ENCODE assay signal across 8 cellular contexts in genomic region chr3:25663324-25664065, GRCh38. TPM values are rescaled to one million over a fixed set of nuclear protein-coding genes. Genes with fewer than 3 reads are reported as not detected.
DNase-seq lines count a peak whose midpoint lies in the region; ATAC-seq and TF ChIP-seq lines count a peak whose summit lies in the region.

No MANE protein-coding gene starts in this region.

- H3K9ac ChIP-seq in KMS-11 = peak overlapping the region; percentile 73

- H3K9me3 ChIP-seq in thymus (ENCODE audit: control insufficient read depth) = no peaks in the 10 kb centered on the region

- H3K27ac ChIP-seq in KMS-11 (peak overlapping the region; percentile 74), thymus (ENCODE audit: low read depth) (peak overlapping the region; percentile 99)

- H3K27me3 ChIP-seq in KMS-11 (ENCODE audit: insufficient read depth, low read depth) (no peaks in the 10 kb centered on the region), thymus (ENCODE audit: control insufficient read depth, insufficient read depth) (no peaks in the 10 kb centered on the region)

- H3K36me3 ChIP-seq in KMS-11 (ENCODE audit: insufficient read depth) (no peaks in the 10 kb centered on the region), thymus (ENCODE audit: control insufficient read depth, insufficient read depth) (no peaks in the 10 kb centered on the region)

- H2AFZ ChIP-seq in KMS-11 (ENCODE audit: low read depth) = no peak overlapping the region

- H4K20me1 ChIP-seq in KMS-11 (ENCODE audit: insufficient read depth) = no peaks in the 10 kb centered on the region

- H3K4me2 ChIP-seq in KMS-11 = peak overlapping the region; percentile 92

- H3K4me3 ChIP-seq in KMS-11 (IDR thresholded peaks at IDR 0.05; ENCODE audit: insufficient read depth, low read depth, low read length) (peak overlapping the region; percentile 30), choroid plexus epithelial cell (ENCODE audit: low read depth, low read length) (peak overlapping the region; percentile 87), thymus (ENCODE audit: low read length) (peak overlapping the region; percentile 97)

- peaks cover 54% of the 10 kb centered on the region for H3K4me1 ChIP-seq in KMS-11 (ENCODE audit: low read depth, poor library complexity, severe bottlenecking)
- peaks cover 14% of the 10 kb centered on the region for H3K4me1 ChIP-seq in thymus (ENCODE audit: control insufficient read depth, insufficient read depth, low read length)

- ATAC-seq in GM21825 (IDR thresholded peaks at IDR 0.05; ENCODE audit: unreplicated experiment) = peak; percentile 31

- H3K79me2 ChIP-seq in KMS-11 (ENCODE audit: insufficient read depth, low read depth) = peaks cover 53% of the 10 kb centered on the region

- under 1% methylated on average over 24 of the region's 24 CpGs for WGBS in thymus

- TF ChIP-seq CTCF in KMS-11 (conservative IDR thresholded peaks at IDR 0.05; ENCODE audit: low read depth, low read length) (no peak), choroid plexus epithelial cell (conservative IDR thresholded peaks at IDR 0.05; ENCODE audit: low read depth, low read length) (no peak)

- peak; percentile 33 to 69 (median 51) for DNase-seq in NCI-H1417 (lab: John Stamatoyannopoulos, UW)
- DNase-seq in NCI-H1417 treated with DMSO at 0.1 percent for 48 hours (lab: John Stamatoyannopoulos, UW) = no peak
- peak; percentile 40 for DNase-seq in SKM-1 (lab: John Stamatoyannopoulos, UW; ENCODE audit: unreplicated experiment)
- DNase-seq in choroid plexus epithelial cell (ENCODE audit: low read depth) = peak; percentile 39
- DNase-seq in medulla oblongata (ENCODE audit: extremely low spot score) = peak; percentile 66

RNA-seq across cellular contexts. Expression of gene TOP2B, which starts 1.2 kb away (rescaled TPM):
- polyA plus RNA-seq in thymus = 122 TPM

Comparison
In these comparisons a context has a peak if more than half of its experiments do, and no peak if none do; other contexts are left out.
1. H3K4me3 ChIP-seq: peak in every context shown above with its lines; median percentile 97 in thymus; 87 in choroid plexus epithelial cell; 30 in KMS-11.